ENCODE assay signal across 9 cellular contexts in genomic region chr6:163419413-163420314, GRCh38. TPM values are rescaled to one million over a fixed set of nuclear protein-coding genes. Genes with fewer than 3 reads are reported as not detected.
A peak's percentile ranks its signal among the peaks of the same experiment; 100 is the strongest.
DNase-seq lines count a peak whose midpoint lies in the region; ATAC-seq, FAIRE-seq and TF ChIP-seq lines count a peak whose summit lies in the region.
"Had no signal": no experiment of that assay in that cellular context is flagged by ENCODE, and none has a peak within 500 bp of the region (broad histone marks: within the 10 kb centered on the region; RNA-seq: fewer than 3 reads in every experiment).

No MANE protein-coding gene starts in this region.

- peaks cover 10 to 18% of the 10 kb centered on the region in 2 experiments for H4K20me1 ChIP-seq in H1 (replicated peaks in 1 of 2; ENCODE audit: control insufficient read depth in 1 of 2, insufficient read depth in 2 of 2, low read length in 2 of 2)

- H3K36me3 Mint-ChIP-seq in nephron (ENCODE audit: low read depth), result peaks cover 7% of the 10 kb centered on the region

- peak overlapping the region in 1 of 4 experiments; percentile 8; a peak in 1 of 8 replicates for H3K4me3 ChIP-seq in H1 (ENCODE audit: extremely low read depth in 1 of 4, insufficient read depth in 2 of 4, low read depth in 3 of 4, low read length in 4 of 4)

- ATAC-seq in HG02970 (IDR thresholded peaks at IDR 0.05; ENCODE audit: low FRiP score, unreplicated experiment), result no peak
- no peak for ATAC-seq in GM18909 (IDR thresholded peaks at IDR 0.05; ENCODE audit: poor library complexity, unreplicated experiment)

- H2BK20ac ChIP-seq in H1 (ENCODE audit: low read length), result no peak overlapping the region

- no peak overlapping the region for H3K18ac ChIP-seq in H1 (ENCODE audit: extremely low read depth, low read length)

- H4K91ac ChIP-seq in H1 (replicated peaks; ENCODE audit: insufficient read length, low read length), result no peak overlapping the region

- H3K4me3 Mint-ChIP-seq in nephron, result peak overlapping the region; percentile 82 to 91 (median 85)

- peak overlapping the region; percentile 77 for H4K5ac ChIP-seq in H1 (ENCODE audit: insufficient read length, low read depth, low read length)

- TF ChIP-seq RAD21 in Ishikawa (IDR thresholded peaks at IDR 0.05; ENCODE audit: low read depth) (no peak), H1 (IDR thresholded peaks at IDR 0.05 in 1 of 2, conservative IDR thresholded peaks at IDR 0.05 in 1 of 2; ENCODE audit: low read depth in 2 of 2, low read length in 2 of 2) (no peak)

- H3K27ac Mint-ChIP-seq in nephron, result peak overlapping the region; percentile 77 to 87 (median 87)

- no peaks in the 10 kb centered on the region for H3K27me3 ChIP-seq in H1 (replicated peaks in 1 of 4; ENCODE audit: control insufficient read depth in 3 of 4, extremely low read depth in 1 of 4, insufficient read depth in 3 of 4, low read length in 3 of 4)

- peaks cover 4 to 14% (median 9%) of the 10 kb centered on the region in 4 experiments; a peak in 6 of 7 replicates for H3K4me1 ChIP-seq in H1 (replicated peaks in 1 of 4; ENCODE audit: control insufficient read depth in 3 of 4, insufficient read depth in 4 of 4, low read length in 3 of 4)

- peaks cover 4% of the 10 kb centered on the region; the same call in 1 of the 2 replicates for H3K23me2 ChIP-seq in H1 (ENCODE audit: low read depth, low read length)

- no peaks in the 10 kb centered on the region for H3K27me3 Mint-ChIP-seq in nephron (ENCODE audit: low read depth)

- H3K36me3 ChIP-seq in H1 (ENCODE audit: control insufficient read depth in 2 of 4, insufficient read depth in 4 of 4, low read length in 3 of 4), result no peaks in the 10 kb centered on the region

- no peak overlapping the region for H2BK5ac ChIP-seq in H1 (ENCODE audit: low read depth, low read length)

- no peak for TF ChIP-seq POLR2A in H1 (IDR thresholded peaks at IDR 0.05; ENCODE audit: control extremely low read depth in 1 of 2, low read depth in 2 of 2, low read length in 2 of 2)

- no peak overlapping the region for H3K14ac ChIP-seq in H1 (ENCODE audit: insufficient read length)

- POLR2A ChIA-PET in H1 (lab: Charles Lee; ENCODE audit: partially characterized antibody), result no interaction called here

- H2BK120ac ChIP-seq in H1 (replicated peaks; ENCODE audit: low read depth, low read length), result no peak overlapping the region

- no peaks in the 10 kb centered on the region for H3K79me1 ChIP-seq in H1 (ENCODE audit: low read depth, low read length)

- no peak overlapping the region for H3K27ac ChIP-seq in H1 (ENCODE audit: low read depth, low read length)

- H2AFZ ChIP-seq in H1 (ENCODE audit: low read length), result no peak overlapping the region

- H3K56ac ChIP-seq in H1 (replicated peaks; ENCODE audit: insufficient read length, low read depth, low read length), result no peak overlapping the region

- WGBS in H1 (ENCODE audit: extremely low coverage in 1 of 2, insufficient coverage in 1 of 2, insufficient read length in 1 of 2, insufficient replicate concordance in 2 of 2, low coverage in 1 of 2, low lambda C conversion rate in 2 of 2, missing lambda C conversion rate in 1 of 2), 2 experiments, result 80% methylated on average over 7 of the region's 7 CpGs; no CpG with 5 or more reads in 1 of the 2 experiments

- H2BK12ac ChIP-seq in H1 (ENCODE audit: low read depth, low read length), result no peak overlapping the region

- no peak overlapping the region for H3K23ac ChIP-seq in H1 (ENCODE audit: insufficient read length)

- peak overlapping the region; percentile 25 to 30; a peak in 1 of 4 replicates for H3K4me2 ChIP-seq in H1 (ENCODE audit: insufficient read depth in 1 of 2, low read depth in 2 of 2, low read length in 2 of 2)

- in situ Hi-C loops in ACHN (cut with HindIII; ENCODE audit: low pct_ligation_motif_present, low pct_unique_long_range_greater_than_20kb, low sequenced_read_pairs), result no loop called here

- H3K9me3 ChIP-seq in H1 (ENCODE audit: insufficient read depth in 2 of 2, low read depth in 1 of 2, low read length in 1 of 2), result no peaks in the 10 kb centered on the region

- no peak overlapping the region for H3K9ac ChIP-seq in H1 (replicated peaks in 1 of 4; ENCODE audit: extremely low read depth in 1 of 4, low read depth in 3 of 4, low read length in 3 of 4)

- DNase-seq in ACHN (peak; percentile 45), H1 (ENCODE audit: low read depth in 1 of 2, low spot score in 2 of 2) (no peak), NOMO-1 (lab: John Stamatoyannopoulos, UW; ENCODE audit: unreplicated experiment in 2 of 2) (no peak), T-helper 9 cell (no peak)

- TF ChIP-seq EP300 in Ishikawa (IDR thresholded peaks at IDR 0.05; ENCODE audit: borderline replicate concordance), result no peak
- TF ChIP-seq EP300 in H1 (IDR thresholded peaks at IDR 0.05; ENCODE audit: borderline replicate concordance in 1 of 2, low read depth in 2 of 2, low read length in 2 of 2), result no peak

- no peak overlapping the region for H4K8ac ChIP-seq in H1 (ENCODE audit: extremely low read depth, insufficient read depth, low read length)

- H2BK15ac ChIP-seq in H1 (ENCODE audit: low read length), result no peak overlapping the region

- no peak overlapping the region for H3K4ac ChIP-seq in H1 (replicated peaks; ENCODE audit: insufficient read length, low read depth, low read length)

- no peaks in the 10 kb centered on the region for H3K9me3 Mint-ChIP-seq in nephron

- H3K79me2 ChIP-seq in H1 (ENCODE audit: control insufficient read depth in 1 of 2, insufficient read depth in 2 of 2, low read length in 2 of 2), result peaks cover 34 to 95% of the 10 kb centered on the region in 2 experiments

- TF ChIP-seq CTCF in H1 (IDR thresholded peaks at IDR 0.05; ENCODE audit: control extremely low read depth in 1 of 3, insufficient read depth in 1 of 3, low read depth in 1 of 3, low read length in 3 of 3) (no peak), nephron (IDR thresholded peaks at IDR 0.05; ENCODE audit: unreplicated experiment in 3 of 3) (no peak)

- H2AK5ac ChIP-seq in H1 (ENCODE audit: low read depth, low read length), result no peak overlapping the region

- peaks cover 54% of the 10 kb centered on the region for H3K4me1 Mint-ChIP-seq in nephron

- CTCF ChIA-PET in H1 (lab: Charles Lee; ENCODE audit: partially characterized antibody), result interaction anchor here (0.7 to 1.5 kb wide), 3 partner anchors 9 to 135 kb away, joined by 3 to 4 read pairs (median 3); no protein-coding TSS in a partner anchor

- FAIRE-seq in H1 (lab: Jason Lieb, UNC), result peak; percentile 24
- FAIRE-seq: G401.6 had no signal

TF ChIP-seq in H1, 55 proteins besides CTCF, POLR2A, EP300 and RAD21:
- no peak for TF ChIP-seq CHD1 (IDR thresholded peaks at IDR 0.05; ENCODE audit: low read depth, low read length)
- TF ChIP-seq ATF3 (IDR thresholded peaks at IDR 0.05; ENCODE audit: insufficient read depth, low read depth, low read length), result no peak
- no peak for TF ChIP-seq ASH2L (IDR thresholded peaks at IDR 0.05; ENCODE audit: low read length)
- no peak for TF ChIP-seq RFX5 (IDR thresholded peaks at IDR 0.05; ENCODE audit: borderline replicate concordance, low read depth, low read length)
- TF ChIP-seq NRF1 (IDR thresholded peaks at IDR 0.05; ENCODE audit: low read depth, low read length), result no peak
- TF ChIP-seq ZNF274 (IDR thresholded peaks at IDR 0.05; ENCODE audit: borderline replicate concordance, extremely low read depth, low read length), result no peak
- TF ChIP-seq TAF1 (IDR thresholded peaks at IDR 0.05; ENCODE audit: low read depth, low read length), result no peak
- TF ChIP-seq SAP30 (IDR thresholded peaks at IDR 0.05; ENCODE audit: insufficient read depth, insufficient replicate concordance, low read length), result no peak
- no peak for TF ChIP-seq CBX5 (IDR thresholded peaks at IDR 0.05; ENCODE audit: low read depth, low read length)
- TF ChIP-seq HDAC6 (IDR thresholded peaks at IDR 0.05; ENCODE audit: low read depth, low read length), result no peak

RNA-seq across cellular contexts. Expression of gene QKI, which starts 5.1 kb away (rescaled TPM):
- 183 and 187 TPM in 2 replicates for total RNA-seq in H1 (2021; fragmentation: NEBNext Ultra II Directional; extraction: Animal tissue kit (Norgen Biotek cat#: 25700))
- 181 and 192 TPM in 2 replicates for polyA plus RNA-seq in H1 (2011; rRNA removed)
- 139 TPM for polyA plus RNA-seq in H1 (2011; cell fraction: cytosol; rRNA removed)
- 515 TPM for polyA plus RNA-seq in H1 (2011; cell fraction: nucleus; rRNA removed)
- polyA plus RNA-seq in H1 (2012, experiment 1 of 2), result 88.8 to 150 TPM (median 131 TPM) in 4 replicates
- 21.1 TPM for polyA plus RNA-seq in H1 (2012, experiment 2 of 2)
- 128 TPM for polyA plus RNA-seq in H1 (2013, experiment 1 of 2)
- 113 TPM for polyA plus RNA-seq in H1 (2013, experiment 2 of 2)
- 550 and 562 TPM in 2 replicates for polyA minus RNA-seq in H1 (2011; rRNA and poly(A)+ RNA removed)
- polyA minus RNA-seq in H1 (2011; cell fraction: cytosol; rRNA and poly(A)+ RNA removed), result 165 TPM
- polyA minus RNA-seq in H1 (2011; cell fraction: nucleus; rRNA and poly(A)+ RNA removed), result 460 TPM
